In genomic region chr3:14245240-14245639, GRCh38 we compare ENCODE assay signal across 16 cellular contexts.
A peak's percentile ranks its signal among the peaks of the same experiment; 100 is the strongest.
DNase-seq lines count a peak whose midpoint lies in the region; ATAC-seq and TF ChIP-seq lines count a peak whose summit lies in the region.
"Had no signal": no experiment of that assay in that cellular context is flagged by ENCODE, and none has a peak within 500 bp of the region (broad histone marks: within the 10 kb centered on the region; RNA-seq: fewer than 3 reads in every experiment).

No MANE protein-coding gene starts in this region.

- H3K9me3 ChIP-seq in right atrium auricular region: no peaks in the 10 kb centered on the region
- H3K9me3 ChIP-seq in hepatocyte (ENCODE audit: low read depth): no peaks in the 10 kb centered on the region
- no peaks in the 10 kb centered on the region for H3K9me3 ChIP-seq in suprapubic skin
- H3K9me3 ChIP-seq: A549; BLaER1 treated with 17β-estradiol and CSF1 and Interleukin-3, amounts not matched to agents 10 nM and 100 nM had no signal

- no peak overlapping the region for H3K4me2 ChIP-seq in hepatocyte
- H3K4me2 ChIP-seq: A549; BLaER1 treated with 17β-estradiol and CSF1 and Interleukin-3, amounts not matched to agents 10 nM and 100 nM had no signal

- H3K4me3 Mint-ChIP-seq in effector memory CD8-positive, alpha-beta T cell: no peak overlapping the region
- H3K4me3 Mint-ChIP-seq: B cell; CD8-positive, alpha-beta T cell; H9; IgD-negative memory B cell had no signal

- no peaks in the 10 kb centered on the region for H3K4me1 ChIP-seq in right atrium auricular region
- peaks cover 27% of the 10 kb centered on the region for H3K4me1 ChIP-seq in hepatocyte (ENCODE audit: insufficient read depth)
- H3K4me1 ChIP-seq in suprapubic skin: peaks cover 43% of the 10 kb centered on the region
- H3K4me1 ChIP-seq: A549 had no signal

- DNase-seq in right atrium auricular region (ENCODE audit: low spot score) (peak; percentile 13), Right ventricle myocardium inferior (ENCODE audit: missing footprints) (no peak), hepatocyte (ENCODE audit: low spot score) (no peak), suprapubic skin (ENCODE audit: low spot score in 2 of 2) (no peak), DMS 273 treated with DMSO at 0.1 percent for 48 hours (lab: John Stamatoyannopoulos, UW) (no peak)
- DNase-seq in effector memory CD8-positive, alpha-beta T cell: no peak
- DNase-seq: Calu3; CD8-positive, alpha-beta T cell; H9; KG1 had no signal

- H3K9me3 Mint-ChIP-seq in effector memory CD8-positive, alpha-beta T cell: no peaks in the 10 kb centered on the region
- H3K9me3 Mint-ChIP-seq: CD8-positive, alpha-beta T cell; H9; IgD-negative memory B cell had no signal

- no peak for TF ChIP-seq CTCF in right atrium auricular region (IDR thresholded peaks at IDR 0.05)
- no peak for TF ChIP-seq CTCF in hepatocyte (IDR thresholded peaks at IDR 0.05; ENCODE audit: poor library complexity)
- no peak for TF ChIP-seq CTCF in suprapubic skin (IDR thresholded peaks at IDR 0.05)

- H3K27me3 ChIP-seq in right atrium auricular region (no peaks in the 10 kb centered on the region), hepatocyte (no peaks in the 10 kb centered on the region), suprapubic skin (no peaks in the 10 kb centered on the region)

- no peak overlapping the region for H3K27ac ChIP-seq in right atrium auricular region
- peak overlapping the region; percentile 55 for H3K27ac ChIP-seq in hepatocyte
- peak overlapping the region; percentile 51 for H3K27ac ChIP-seq in suprapubic skin
- H3K27ac ChIP-seq: 22Rv1; A549; BLaER1 treated with 17β-estradiol and CSF1 and Interleukin-3, amounts not matched to agents 10 nM and 100 nM had no signal

- no peak for TF ChIP-seq POLR2A in suprapubic skin (IDR thresholded peaks at IDR 0.05)

- no peak for TF ChIP-seq EP300 in suprapubic skin (IDR thresholded peaks at IDR 0.05)

- H3K4me1 Mint-ChIP-seq in effector memory CD8-positive, alpha-beta T cell (ENCODE audit: low read depth in 2 of 2): no peaks in the 10 kb centered on the region
- H3K4me1 Mint-ChIP-seq: B cell, H9, IgD-negative memory B cell had no signal

- 63% methylated on average over 6 of the region's 6 CpGs for WGBS in hepatocyte (ENCODE audit: low lambda C conversion rate, missing lambda C conversion rate)
- 63% methylated on average over 6 of the region's 6 CpGs for WGBS in suprapubic skin

- no peaks in the 10 kb centered on the region for H3K36me3 Mint-ChIP-seq in effector memory CD8-positive, alpha-beta T cell (ENCODE audit: insufficient read depth)
- H3K36me3 Mint-ChIP-seq: CD8-positive, alpha-beta T cell; IgD-negative memory B cell had no signal

- ATAC-seq in Right ventricle myocardium inferior (no peak), GM18519 (IDR thresholded peaks at IDR 0.05; ENCODE audit: low FRiP score, unreplicated experiment) (no peak)
- no peak for ATAC-seq in effector memory CD8-positive, alpha-beta T cell (replicated peaks)
- ATAC-seq: A549; CD8-positive, alpha-beta T cell had no signal

- no peak overlapping the region for H3K27ac Mint-ChIP-seq in effector memory CD8-positive, alpha-beta T cell
- H3K27ac Mint-ChIP-seq: B cell; CD8-positive, alpha-beta T cell had no signal

- H3K79me2 ChIP-seq in hepatocyte: no peaks in the 10 kb centered on the region

- peaks cover 35 to 41% of the 10 kb centered on the region in 2 donors for H3K27me3 Mint-ChIP-seq in effector memory CD8-positive, alpha-beta T cell

- H3K36me3 ChIP-seq in right atrium auricular region (no peaks in the 10 kb centered on the region), hepatocyte (replicated peaks; ENCODE audit: insufficient read depth, low read depth) (no peaks in the 10 kb centered on the region), suprapubic skin (no peaks in the 10 kb centered on the region)
- H3K36me3 ChIP-seq: BLaER1 treated with 17β-estradiol and CSF1 and Interleukin-3, amounts not matched to agents 10 nM and 100 nM had no signal

- H3K4me3 ChIP-seq in right atrium auricular region (no peak overlapping the region), hepatocyte (no peak overlapping the region), suprapubic skin (no peak overlapping the region)
- H3K4me3 ChIP-seq: A549; BLaER1 treated with 17β-estradiol and CSF1 and Interleukin-3, amounts not matched to agents 10 nM and 100 nM had no signal

- H4K20me1 ChIP-seq in hepatocyte (ENCODE audit: insufficient read depth, poor library complexity, severe bottlenecking): no peaks in the 10 kb centered on the region

- no peak overlapping the region for H2AFZ ChIP-seq in hepatocyte

- no peaks in the 10 kb centered on the region for H3K9me2 ChIP-seq in hepatocyte (replicated peaks; ENCODE audit: insufficient read depth)

- intact Hi-C loops in Right ventricle myocardium inferior (cut with DNase I): no loop called here

Comparison
In these comparisons a context has a peak if more than half of its experiments do, and no peak if none do; other contexts are left out.
1. H3K27ac ChIP-seq: peak in hepatocyte (single experiment) and suprapubic skin (single experiment); none in right atrium auricular region (0 of 2).